In genomic region chr22:29040385-29041275, GRCh38 we compare ENCODE assay signal across 8 cellular contexts. TPM values are rescaled to one million over a fixed set of nuclear protein-coding genes. Genes with fewer than 3 reads are reported as not detected.
DNase-seq lines count a peak whose midpoint lies in the region; ATAC-seq and TF ChIP-seq lines count a peak whose summit lies in the region.

No MANE protein-coding gene starts in this region.

- H3K27ac Mint-ChIP-seq in endodermal cell = peak overlapping the region; percentile 26

- H3K27me3 Mint-ChIP-seq in endodermal cell (ENCODE audit: insufficient read depth) = no peaks in the 10 kb centered on the region

- H3K4me3 Mint-ChIP-seq in endodermal cell = no peak overlapping the region

- TF ChIP-seq CTCF in BE2C (IDR thresholded peaks at IDR 0.05; ENCODE audit: low read depth, low read length) (peak; percentile 99), endodermal cell (conservative IDR thresholded peaks at IDR 0.05) (peak; percentile 98)

- H3K27ac ChIP-seq in endodermal cell (ENCODE audit: low read depth, low read length) = no peak overlapping the region

- H3K4me1 ChIP-seq in BE2C (no peaks in the 10 kb centered on the region), endodermal cell (ENCODE audit: control insufficient read depth, insufficient read depth, low read length) (no peaks in the 10 kb centered on the region)

- H3K9ac ChIP-seq in endodermal cell (ENCODE audit: extremely low read depth, low read length, poor library complexity, severe bottlenecking) = no peak overlapping the region

- H3K36me3 ChIP-seq in BE2C (peaks cover 10% of the 10 kb centered on the region), endodermal cell (ENCODE audit: control insufficient read depth, insufficient read depth, low read length) (peaks cover 18% of the 10 kb centered on the region)

- 51 to 63% methylated on average over 5 to 9 of the region's 9 CpGs for WGBS in endodermal cell (ENCODE audit: insufficient coverage in 1 of 2, insufficient read length in 1 of 2), 2 experiments

- H3K4me1 Mint-ChIP-seq in endodermal cell = no peaks in the 10 kb centered on the region

- H3K4me3 ChIP-seq in BE2C (ENCODE audit: low read depth, low read length) (no peak overlapping the region), endodermal cell (ENCODE audit: low read length) (no peak overlapping the region)

- no peaks in the 10 kb centered on the region for H3K9me3 Mint-ChIP-seq in endodermal cell

- DNase-seq in BE2C = peak; percentile 75
- peak; percentile 82 for DNase-seq in HCEC 1CT
- DNase-seq in NCI-H82 (lab: John Stamatoyannopoulos, UW) = peak; percentile 75
- peak; percentile 42 for DNase-seq in activated CD8-positive, alpha-beta memory T cell treated with anti-CD3 and anti-CD28 coated beads for 1 hour (ENCODE audit: extremely low read depth in 1 of 2, low read depth in 1 of 2)
- peak; percentile 83 for DNase-seq in endodermal cell
- peak; percentile 84 for DNase-seq in midbrain (lab: John Stamatoyannopoulos, UW)
- peak; percentile 36 for DNase-seq in stimulated activated CD8-positive, alpha-beta memory T cell treated with anti-CD3 and anti-CD28 coated beads, Interleukin-4, amount 100 ng/mL, for 24 hours (ENCODE audit: low read depth)

- peaks cover 15% of the 10 kb centered on the region for H3K36me3 Mint-ChIP-seq in endodermal cell (ENCODE audit: low read depth)

- H3K27me3 ChIP-seq in BE2C (no peaks in the 10 kb centered on the region), endodermal cell (ENCODE audit: control insufficient read depth, insufficient read depth, low read length, poor library complexity, severe bottlenecking) (no peaks in the 10 kb centered on the region)

- no peaks in the 10 kb centered on the region for H3K9me3 ChIP-seq in BE2C
- H3K9me3 ChIP-seq in endodermal cell (ENCODE audit: control insufficient read depth, low read length) = no peaks in the 10 kb centered on the region

- no peak for ATAC-seq in HG03039 (IDR thresholded peaks at IDR 0.05; ENCODE audit: unreplicated experiment)

RNA-seq across cellular contexts. Expression of gene C22orf31, which starts 21.0 kb away (rescaled TPM):
- not detected for polyA plus RNA-seq in BE2C (2012; ENCODE audit: insufficient read depth, insufficient read length, low read depth)
- total RNA-seq in endodermal cell = not detected
- not detected for polyA plus RNA-seq in endodermal cell (2013, experiment 1 of 2)
- not detected for polyA plus RNA-seq in endodermal cell (2013, experiment 2 of 2)

RNA-seq across cellular contexts. Expression of gene KREMEN1, which starts 32.2 kb away (rescaled TPM):
- 2.3 TPM for polyA plus RNA-seq in BE2C (2012; ENCODE audit: insufficient read depth, insufficient read length, low read depth)
- total RNA-seq in endodermal cell = 1 to 10 TPM; 6.2 to 7.5 TPM
- 18.1 TPM for polyA plus RNA-seq in endodermal cell (2013, experiment 1 of 2)
- polyA plus RNA-seq in endodermal cell (2013, experiment 2 of 2) = 17.0 TPM
